Comparison of ENCODE assay signal across 36 cellular contexts in the genomic region with DNA sequence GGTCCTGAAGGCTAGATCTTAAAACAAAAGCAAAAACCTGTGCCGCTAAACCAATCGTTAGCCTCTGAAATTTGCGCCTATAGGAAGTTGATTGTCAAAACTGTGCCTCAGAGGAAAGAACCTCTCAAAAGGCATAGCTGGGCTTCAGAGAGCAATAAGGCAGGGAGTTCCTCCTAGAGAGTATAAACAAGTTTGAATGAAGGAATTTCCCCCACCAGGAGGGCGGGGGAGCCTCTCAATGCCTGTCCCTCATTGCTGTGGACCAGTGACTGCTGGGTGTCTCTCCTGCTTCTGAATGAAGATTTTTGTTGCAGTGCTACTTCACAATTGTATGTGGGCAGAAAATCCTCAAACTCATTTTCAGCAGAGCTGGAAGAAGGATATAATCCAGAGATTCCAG.
"Had no signal": no experiment of that assay in that cellular context is flagged by ENCODE, and none has a peak within 500 bp of the region (broad histone marks: within the 10 kb centered on the region; RNA-seq: fewer than 3 reads in every experiment).

No MANE protein-coding gene starts in this region.

- H3K27me3 Mint-ChIP-seq: brain had no signal

- H3K4me1 Mint-ChIP-seq: activated CD4-positive, alpha-beta T cell treated with anti-CD3 and anti-CD28 coated beads for 36 hours; activated CD4-positive, alpha-beta T cell treated with anti-CD3 and anti-CD28 coated beads, Interleukin-2, amount 10 ng/mL, durations not matched to agents 24 days and 14 days; activated CD8-positive, alpha-beta memory T cell treated with anti-CD3 and anti-CD28 coated beads, Interleukin-2, amount 10 ng/mL, durations not matched to agents 7 days and 5 days; activated naive CD4-positive, alpha-beta T cell treated with anti-CD3 and anti-CD28 coated beads, Interleukin-2, amount 50 U/mL, for 24 hours; activated naive CD8-positive, alpha-beta T cell treated with anti-CD3 and anti-CD28 coated beads, Interleukin-2, amount 50 U/mL, for 24 hours; T-helper 17 cell had no signal

- H3K36me3 ChIP-seq: adrenal gland, ascending aorta, breast epithelium, cardiac muscle cell, colonic mucosa, esophagus squamous epithelium, gastroesophageal sphincter, heart right ventricle, WERI-Rb-1 had no signal

- H3K9me3 Mint-ChIP-seq: activated CD4-positive, alpha-beta memory T cell treated with anti-CD3 and anti-CD28 coated beads for 36 hours; activated CD4-positive, alpha-beta T cell treated with anti-CD3 and anti-CD28 coated beads, Interleukin-2, amount 10 ng/mL, durations not matched to agents 24 days and 14 days; activated T-helper 1 cell treated with anti-CD3 and anti-CD28 coated beads, Interleukin-12 subunit alpha, Interleukin-12 subunit beta, Interleukin-2, Interleukin-4 antibody, amounts not matched to agents 30 ng/mL and 10 ng/mL and 1 ng/mL, durations not matched to agents 14 hours and 24 hours and 36 hours; activated T-helper 2 cell treated with anti-CD3 and anti-CD28 coated beads, Interferon-gamma antibody, Interleukin-2, Interleukin-4, amounts not matched to agents 10 μg/mL and 5 μg/mL and 100 μg/mL, durations not matched to agents 14 hours and 24 hours and 36 hours; effector memory CD8-positive, alpha-beta T cell; T-helper 2 cell treated with Interferon-gamma antibody and Interleukin-4, amounts not matched to agents 5 μg/mL and 100 μg/mL, for 36 hours had no signal

- DNase-seq: activated CD4-positive, CD25-positive, alpha-beta regulatory T cell; activated CD4-positive, CD25-positive, alpha-beta regulatory T cell treated with anti-CD3 and anti-CD28 coated beads, Interleukin-2, amount 50 U/mL, for 72 hours; activated CD8-positive, alpha-beta memory T cell treated with anti-CD3 and anti-CD28 coated beads, Interleukin-2, amount 10 ng/mL, durations not matched to agents 7 days and 5 days; activated CD8-positive, alpha-beta memory T cell treated with anti-CD3 and anti-CD28 coated beads, Interleukin-2, amount 50 U/mL, for 4 hours; activated effector memory CD4-positive, alpha-beta T cell treated with anti-CD3 and anti-CD28 coated beads, Interleukin-2, amount 50 U/mL, for 16 hours; activated naive CD8-positive, alpha-beta T cell treated with anti-CD3 and anti-CD28 coated beads for 36 hours; activated naive CD8-positive, alpha-beta T cell treated with anti-CD3 and anti-CD28 coated beads, Interleukin-2, amount 50 U/mL, for 24 hours; activated T-cell treated with anti-CD3 and anti-CD28 coated beads, Interleukin-2, amount 50 U/mL, for 1 hour; activated T-cell treated with anti-CD3 and anti-CD28 coated beads, Interleukin-2, amount 50 U/mL, for 48 hours; amygdala; central memory CD4-positive, alpha-beta T cell; cerebellar nuclear complex; esophagus squamous epithelium; foreskin melanocyte; heart right ventricle; T-helper 1 cell; T-helper 17 cell; T1000 had no signal

- H3K4me3 Mint-ChIP-seq: activated CD4-positive, alpha-beta memory T cell treated with anti-CD3 and anti-CD28 coated beads for 36 hours; activated CD4-positive, alpha-beta T cell treated with anti-CD3 and anti-CD28 coated beads for 36 hours; activated CD4-positive, alpha-beta T cell treated with anti-CD3 and anti-CD28 coated beads, Interleukin-2, amount 10 ng/mL, durations not matched to agents 24 days and 14 days; activated CD8-positive, alpha-beta memory T cell treated with anti-CD3 and anti-CD28 coated beads, Interleukin-2, amount 10 ng/mL, durations not matched to agents 7 days and 5 days; activated CD8-positive, alpha-beta T cell treated with anti-CD3 and anti-CD28 coated beads, Interleukin-2, amount 10 ng/mL, durations not matched to agents 7 days and 5 days; activated naive CD4-positive, alpha-beta T cell treated with anti-CD3 and anti-CD28 coated beads for 36 hours; activated naive CD4-positive, alpha-beta T cell treated with anti-CD3 and anti-CD28 coated beads, Interleukin-2, amount 50 U/mL, for 24 hours; activated naive CD8-positive, alpha-beta T cell treated with anti-CD3 and anti-CD28 coated beads for 36 hours; activated naive CD8-positive, alpha-beta T cell treated with anti-CD3 and anti-CD28 coated beads, Interleukin-2, amount 50 U/mL, for 24 hours; activated T-helper 1 cell treated with anti-CD3 and anti-CD28 coated beads, Interleukin-12 subunit alpha, Interleukin-12 subunit beta, Interleukin-2, Interleukin-4 antibody, amounts not matched to agents 30 ng/mL and 10 ng/mL and 1 ng/mL, durations not matched to agents 14 hours and 24 hours and 36 hours; brain; effector memory CD8-positive, alpha-beta T cell; T-helper 17 cell; T-helper 2 cell treated with Interferon-gamma antibody and Interleukin-4, amounts not matched to agents 5 μg/mL and 100 μg/mL, for 36 hours had no signal

- H3K27me3 ChIP-seq: adrenal gland, ascending aorta, breast epithelium, cardiac muscle cell, colonic mucosa, esophagus squamous epithelium, gastroesophageal sphincter had no signal

- H3K4me3 ChIP-seq: adrenal gland, ascending aorta, breast epithelium, cardiac muscle cell, colonic mucosa, esophagus squamous epithelium, gastroesophageal sphincter, heart right ventricle had no signal

- H3K36me3 Mint-ChIP-seq: activated CD4-positive, alpha-beta memory T cell treated with anti-CD3 and anti-CD28 coated beads for 36 hours; activated CD8-positive, alpha-beta memory T cell treated with anti-CD3 and anti-CD28 coated beads, Interleukin-2, amount 10 ng/mL, durations not matched to agents 7 days and 5 days; activated naive CD4-positive, alpha-beta T cell treated with anti-CD3 and anti-CD28 coated beads, Interleukin-2, amount 50 U/mL, for 24 hours; activated naive CD8-positive, alpha-beta T cell treated with anti-CD3 and anti-CD28 coated beads for 36 hours had no signal

- H3K27ac Mint-ChIP-seq: activated CD4-positive, alpha-beta memory T cell treated with anti-CD3 and anti-CD28 coated beads for 36 hours; activated CD4-positive, alpha-beta T cell treated with anti-CD3 and anti-CD28 coated beads for 36 hours; activated CD4-positive, alpha-beta T cell treated with anti-CD3 and anti-CD28 coated beads, Interleukin-2, amount 10 ng/mL, durations not matched to agents 24 days and 14 days; activated CD8-positive, alpha-beta memory T cell treated with anti-CD3 and anti-CD28 coated beads, Interleukin-2, amount 10 ng/mL, durations not matched to agents 7 days and 5 days; activated CD8-positive, alpha-beta T cell treated with anti-CD3 and anti-CD28 coated beads, Interleukin-2, amount 10 ng/mL, durations not matched to agents 7 days and 5 days; activated naive CD4-positive, alpha-beta T cell treated with anti-CD3 and anti-CD28 coated beads for 36 hours; activated naive CD4-positive, alpha-beta T cell treated with anti-CD3 and anti-CD28 coated beads, Interleukin-2, amount 50 U/mL, for 24 hours; activated naive CD8-positive, alpha-beta T cell treated with anti-CD3 and anti-CD28 coated beads for 36 hours; activated naive CD8-positive, alpha-beta T cell treated with anti-CD3 and anti-CD28 coated beads, Interleukin-2, amount 50 U/mL, for 24 hours; activated T-helper 1 cell treated with anti-CD3 and anti-CD28 coated beads, Interleukin-12 subunit alpha, Interleukin-12 subunit beta, Interleukin-2, Interleukin-4 antibody, amounts not matched to agents 30 ng/mL and 10 ng/mL and 1 ng/mL, durations not matched to agents 14 hours and 24 hours and 36 hours; activated T-helper 2 cell treated with anti-CD3 and anti-CD28 coated beads, Interferon-gamma antibody, Interleukin-2, Interleukin-4, amounts not matched to agents 10 μg/mL and 5 μg/mL and 100 μg/mL, durations not matched to agents 14 hours and 24 hours and 36 hours; effector memory CD8-positive, alpha-beta T cell; T-helper 17 cell; T-helper 2 cell treated with Interferon-gamma antibody and Interleukin-4, amounts not matched to agents 5 μg/mL and 100 μg/mL, for 36 hours had no signal
